ENCODE assay signal across 9 cellular contexts in genomic region chr3:128483657-128484403, GRCh38. TPM values are rescaled to one million over a fixed set of nuclear protein-coding genes. Genes with fewer than 3 reads are reported as not detected.
A peak's percentile ranks its signal among the peaks of the same experiment; 100 is the strongest.
DNase-seq lines count a peak whose midpoint lies in the region; ATAC-seq, FAIRE-seq and TF ChIP-seq lines count a peak whose summit lies in the region.
"Had no signal": no experiment of that assay in that cellular context is flagged by ENCODE, and none has a peak within 500 bp of the region (broad histone marks: within the 10 kb centered on the region; RNA-seq: fewer than 3 reads in every experiment).

No MANE protein-coding gene starts in this region.

- no peak overlapping the region for H4K91ac ChIP-seq in H1 (replicated peaks; ENCODE audit: insufficient read length, low read length)

- H3K4me3 ChIP-seq in ACC112 (ENCODE audit: low read depth, low read length) (0 out of 2 replicates have a peak overlapping the region, but pooled peaks have one; percentile 32), HEK293 (ENCODE audit: low read depth, low read length) (no peak overlapping the region), H1 (ENCODE audit: extremely low read depth in 1 of 4, insufficient read depth in 2 of 4, low read depth in 3 of 4, low read length in 4 of 4) (peak overlapping the region in 3 of 4 experiments; percentile 27 to 48 (median 40); a peak in 6 of 8 replicates)

- no peak overlapping the region for H2AK5ac ChIP-seq in H1 (ENCODE audit: low read depth, low read length)

- H3K79me1 ChIP-seq in H1 (ENCODE audit: low read depth, low read length): no peaks in the 10 kb centered on the region

- POLR2A ChIA-PET in HEK293 (lab: Yijun Ruan, JAX) (no interaction called here), H1 (lab: Charles Lee; ENCODE audit: partially characterized antibody) (interaction anchor here (0.8 to 3.5 kb wide), 5 partner anchors 7 to 51 kb away, joined by 3 to 12 read pairs (median 3); partner anchors contain the start of gene GATA2)

- peaks cover 39% of the 10 kb centered on the region for H3K4me1 Mint-ChIP-seq in nephron

- peak overlapping the region; percentile 78 for H3K4ac ChIP-seq in H1 (replicated peaks; ENCODE audit: insufficient read length, low read depth, low read length)

- H3K56ac ChIP-seq in H1 (replicated peaks; ENCODE audit: insufficient read length, low read depth, low read length): no peak overlapping the region

- H3K9me3 ChIP-seq in HEK293 (ENCODE audit: control insufficient read depth, insufficient read depth, low read depth, low read length) (no peaks in the 10 kb centered on the region), H1 (ENCODE audit: insufficient read depth in 2 of 2, low read depth in 1 of 2, low read length in 1 of 2) (no peaks in the 10 kb centered on the region)

- WGBS in H1 (ENCODE audit: extremely low coverage in 1 of 2, insufficient coverage in 1 of 2, insufficient read length in 1 of 2, insufficient replicate concordance in 2 of 2, low coverage in 1 of 2, low lambda C conversion rate in 2 of 2, missing lambda C conversion rate in 1 of 2), 2 experiments: 2% methylated on average over 25 of the region's 26 CpGs; no CpG with 5 or more reads in 1 of the 2 experiments

- peaks cover 16 to 24% of the 10 kb centered on the region in 2 experiments for H4K20me1 ChIP-seq in H1 (replicated peaks in 1 of 2; ENCODE audit: control insufficient read depth in 1 of 2, insufficient read depth in 2 of 2, low read length in 2 of 2)

- 0 out of 2 replicates have a peak overlapping the region, but pooled peaks have one; percentile 2 for H2BK15ac ChIP-seq in H1 (ENCODE audit: low read length)

- peaks cover 19% of the 10 kb centered on the region; the same call in 1 of the 2 replicates for H3K23me2 ChIP-seq in H1 (ENCODE audit: low read depth, low read length)

- H3K27me3 ChIP-seq in ACC112 (ENCODE audit: insufficient read depth, low read length) (peaks cover 13% of the 10 kb centered on the region; the same call in 1 of the 2 replicates), H1 (replicated peaks in 1 of 4; ENCODE audit: control insufficient read depth in 3 of 4, extremely low read depth in 1 of 4, insufficient read depth in 3 of 4, low read length in 3 of 4) (peaks cover 85 to 100% (median 99%) of the 10 kb centered on the region in 4 experiments)

- TF ChIP-seq EP300 in H1 (IDR thresholded peaks at IDR 0.05; ENCODE audit: borderline replicate concordance in 1 of 2, low read depth in 2 of 2, low read length in 2 of 2): no peak

- peak overlapping the region in 2 of 3 experiments; percentile 22 to 61 for H3K27ac Mint-ChIP-seq in nephron

- no peak for DNase-seq in H1 (ENCODE audit: low read depth in 1 of 2, low spot score in 2 of 2)
- DNase-seq in activated CD8-positive, alpha-beta memory T cell treated with anti-CD3 and anti-CD28 coated beads, Interleukin-2, amount 50 U/mL, for 4 hours: no peak
- DNase-seq in activated CD4-positive, alpha-beta T cell treated with anti-CD3 and anti-CD28 coated beads, Interleukin-2, amount 50 U/mL, for 4 hours: no peak
- DNase-seq: NCI-H1092 had no signal

- H2BK120ac ChIP-seq in H1 (replicated peaks; ENCODE audit: low read depth, low read length): no peak overlapping the region

- no peak overlapping the region for H3K23ac ChIP-seq in H1 (ENCODE audit: insufficient read length)

- CTCF ChIA-PET in HEK293 (lab: Yijun Ruan, JAX): interaction anchor here (0.6 kb wide), 2 partner anchors 125 to 678 kb away, joined by 3 read pairs; no protein-coding TSS in a partner anchor
- CTCF ChIA-PET in H1 (lab: Charles Lee; ENCODE audit: partially characterized antibody): interaction anchor here (0.9 to 7.9 kb wide), 17 partner anchors 9 to 389 kb away, joined by 3 to 42 read pairs (median 8); partner anchors contain the start of gene GATA2

- H3K18ac ChIP-seq in H1 (ENCODE audit: extremely low read depth, low read length): peak overlapping the region; percentile 62

- no peaks in the 10 kb centered on the region for H3K79me2 ChIP-seq in ACC112 (ENCODE audit: control insufficient read depth, insufficient read depth, low read length, unreplicated experiment)
- no peaks in the 10 kb centered on the region for H3K79me2 ChIP-seq in H1 (ENCODE audit: control insufficient read depth in 1 of 2, insufficient read depth in 2 of 2, low read length in 2 of 2)

- peak overlapping the region; percentile 50; the same call in 1 of the 2 replicates for H2BK12ac ChIP-seq in H1 (ENCODE audit: low read depth, low read length)

- no peak overlapping the region for H3K9ac ChIP-seq in H1 (replicated peaks in 1 of 4; ENCODE audit: extremely low read depth in 1 of 4, low read depth in 3 of 4, low read length in 3 of 4)

- no peak for TF ChIP-seq RAD21 in H1 (IDR thresholded peaks at IDR 0.05 in 1 of 2, conservative IDR thresholded peaks at IDR 0.05 in 1 of 2; ENCODE audit: low read depth in 2 of 2, low read length in 2 of 2)

- peaks cover 19% of the 10 kb centered on the region for H3K36me3 Mint-ChIP-seq in nephron (ENCODE audit: low read depth)

- H3K27me3 Mint-ChIP-seq in nephron (ENCODE audit: low read depth): peaks cover 100% of the 10 kb centered on the region

- FAIRE-seq in H1 (lab: Jason Lieb, UNC): no peak

- peak overlapping the region; percentile 23 for H4K5ac ChIP-seq in H1 (ENCODE audit: insufficient read length, low read depth, low read length)

- H3K27ac ChIP-seq in ACC112 (ENCODE audit: low read depth, low read length) (0 out of 2 replicates have a peak overlapping the region, but pooled peaks have one; percentile 17), HEK293 (ENCODE audit: extremely low read depth, low read depth, low read length) (no peak overlapping the region), H1 (ENCODE audit: low read depth, low read length) (no peak overlapping the region)

- peaks cover 19% of the 10 kb centered on the region for H3K4me1 ChIP-seq in ACC112 (ENCODE audit: control insufficient read depth, insufficient read depth, low read length, unreplicated experiment)
- H3K4me1 ChIP-seq in HEK293 (ENCODE audit: control insufficient read depth, insufficient read depth, low read length): no peaks in the 10 kb centered on the region; the same call in 1 of the 2 replicates
- peaks cover 8 to 70% (median 52%) of the 10 kb centered on the region in 4 experiments for H3K4me1 ChIP-seq in H1 (replicated peaks in 1 of 4; ENCODE audit: control insufficient read depth in 3 of 4, insufficient read depth in 4 of 4, low read length in 3 of 4)

- no peak overlapping the region for H2BK5ac ChIP-seq in H1 (ENCODE audit: low read depth, low read length)

- H3K4me3 Mint-ChIP-seq in nephron: peak overlapping the region; percentile 67 to 79 (median 76)

- H3K9me3 Mint-ChIP-seq in nephron: no peaks in the 10 kb centered on the region

- TF ChIP-seq POLR2A in H1 (IDR thresholded peaks at IDR 0.05; ENCODE audit: control extremely low read depth in 1 of 2, low read depth in 2 of 2, low read length in 2 of 2): no peak

- H2AFZ ChIP-seq in ACC112 (ENCODE audit: low read length, unreplicated experiment) (peak overlapping the region; percentile 31), H1 (ENCODE audit: low read length) (no peak overlapping the region)

- ATAC-seq in GM21381 (IDR thresholded peaks at IDR 0.05; ENCODE audit: unreplicated experiment) (no peak), GM21390 (IDR thresholded peaks at IDR 0.05; ENCODE audit: unreplicated experiment) (no peak)

- no peak overlapping the region; the same call in 1 of the 2 replicates for H4K8ac ChIP-seq in H1 (ENCODE audit: extremely low read depth, insufficient read depth, low read length)

- TF ChIP-seq CTCF in HEK293 (tag by site-specific recombination; IDR thresholded peaks at IDR 0.05) (no peak), H1 (IDR thresholded peaks at IDR 0.05; ENCODE audit: control extremely low read depth in 1 of 3, insufficient read depth in 1 of 3, low read depth in 1 of 3, low read length in 3 of 3) (no peak), nephron (IDR thresholded peaks at IDR 0.05; ENCODE audit: unreplicated experiment in 3 of 3) (no peak)

- no peak overlapping the region for H2BK20ac ChIP-seq in H1 (ENCODE audit: low read length)

- peak overlapping the region; percentile 63 to 68 for H3K4me2 ChIP-seq in H1 (ENCODE audit: insufficient read depth in 1 of 2, low read depth in 2 of 2, low read length in 2 of 2)

- H3K36me3 ChIP-seq in ACC112 (ENCODE audit: insufficient read depth, low read length) (no peaks in the 10 kb centered on the region), HEK293 (ENCODE audit: control insufficient read depth in 2 of 2, insufficient read depth in 1 of 2, low read length in 2 of 2) (peaks cover 0 to 72% of the 10 kb centered on the region in 2 experiments; a peak in 1 of 3 replicates), H1 (ENCODE audit: control insufficient read depth in 2 of 4, insufficient read depth in 4 of 4, low read length in 3 of 4) (peaks cover 0 to 6% (median 0%) of the 10 kb centered on the region in 4 experiments; a peak in 1 of 8 replicates)

- H3K14ac ChIP-seq in H1 (ENCODE audit: insufficient read length): no peak overlapping the region

TF ChIP-seq in HEK293, 187 proteins besides CTCF, POLR2A, EP300 and RAD21 (continues in another document):
- TF ChIP-seq ZIC2 (tag by site-specific recombination; IDR thresholded peaks at IDR 0.05): peak; percentile 24; the same call in 1 of the 2 replicates
- TF ChIP-seq ZNF184 (tag by site-specific recombination; IDR thresholded peaks at IDR 0.05): no peak

TF ChIP-seq in H1, 55 proteins besides CTCF, POLR2A, EP300 and RAD21 (continues in another document):
- TF ChIP-seq TAF7 (optimal IDR thresholded peaks at IDR 0.05; ENCODE audit: borderline replicate concordance, low read depth, low read length): no peak
- TF ChIP-seq EZH2 (IDR thresholded peaks at IDR 0.05; ENCODE audit: low read depth, low read length, severe bottlenecking): peak; percentile 67

RNA-seq across cellular contexts. Expression of gene GATA2, which starts 9.2 kb away (rescaled TPM):
- total RNA-seq in H1 (2021; fragmentation: NEBNext Ultra II Directional; extraction: Animal tissue kit (Norgen Biotek cat#: 25700)): 0.30 and 0.40 TPM in 2 replicates
- polyA plus RNA-seq in H1 (2011; rRNA removed): 0.03 and 0.22 TPM in 2 replicates
- polyA plus RNA-seq in H1 (2011; cell fraction: cytosol; rRNA removed): 0.17 TPM
- polyA plus RNA-seq in H1 (2011; cell fraction: nucleus; rRNA removed): 0.23 TPM
- 0.12 to 0.23 TPM in 2 of 4 replicates, not detected in the others for polyA plus RNA-seq in H1 (2012, experiment 1 of 2)
- polyA plus RNA-seq in H1 (2012, experiment 2 of 2): 0.17 TPM
- polyA plus RNA-seq in H1 (2013, experiment 1 of 2): 0.08 TPM
- polyA plus RNA-seq in H1 (2013, experiment 2 of 2): 0.17 TPM
- 0.09 and 0.12 TPM in 2 replicates for polyA minus RNA-seq in H1 (2011; rRNA and poly(A)+ RNA removed)
- 2.0 TPM for polyA minus RNA-seq in H1 (2011; cell fraction: cytosol; rRNA and poly(A)+ RNA removed)
- 0.40 TPM for polyA minus RNA-seq in H1 (2011; cell fraction: nucleus; rRNA and poly(A)+ RNA removed)

RNA-seq across cellular contexts. Expression of gene DNAJB8, which starts 17.1 kb away (rescaled TPM):
- total RNA-seq in H1 (2021; fragmentation: NEBNext Ultra II Directional; extraction: Animal tissue kit (Norgen Biotek cat#: 25700)): not detected in 2 replicates
- polyA plus RNA-seq in H1 (2011; rRNA removed): not detected in 2 replicates
- not detected for polyA plus RNA-seq in H1 (2011; cell fraction: cytosol; rRNA removed)
- polyA plus RNA-seq in H1 (2011; cell fraction: nucleus; rRNA removed): not detected
- not detected in 4 replicates for polyA plus RNA-seq in H1 (2012, experiment 1 of 2)
- not detected for polyA plus RNA-seq in H1 (2012, experiment 2 of 2)
- polyA plus RNA-seq in H1 (2013, experiment 1 of 2): not detected
- not detected for polyA plus RNA-seq in H1 (2013, experiment 2 of 2)
- not detected in 2 replicates for polyA minus RNA-seq in H1 (2011; rRNA and poly(A)+ RNA removed)
- not detected for polyA minus RNA-seq in H1 (2011; cell fraction: cytosol; rRNA and poly(A)+ RNA removed)
- polyA minus RNA-seq in H1 (2011; cell fraction: nucleus; rRNA and poly(A)+ RNA removed): not detected
